In genomic region chrX:3651272-3651671, GRCh38 we compare ENCODE assay signal across 9 cellular contexts.
DNase-seq lines count a peak whose midpoint lies in the region; ATAC-seq and TF ChIP-seq lines count a peak whose summit lies in the region.
"Had no signal": no experiment of that assay in that cellular context is flagged by ENCODE, and none has a peak within 500 bp of the region (broad histone marks: within the 10 kb centered on the region; RNA-seq: fewer than 3 reads in every experiment).

No MANE protein-coding gene starts in this region.

- H3F3A ChIP-seq in PC-3 (ENCODE audit: low read length, unreplicated experiment): no peaks in the 10 kb centered on the region

- TF ChIP-seq CTCF in heart right ventricle (IDR thresholded peaks at IDR 0.05) (peak in 8 of 9 donors; percentile 30 to 64 (median 50)), PC-3 (conservative IDR thresholded peaks at IDR 0.05; ENCODE audit: low read depth, low read length) (peak; percentile 68), thyroid gland (IDR thresholded peaks at IDR 0.05) (peak; percentile 18 to 60 (median 34))

- CTCF ChIA-PET in PC-3 (lab: Charles Lee): no interaction called here

- WGBS in heart right ventricle, 2 donors: 38 to 53% methylated on average over 4 of the region's 4 CpGs
- WGBS in thyroid gland, 2 donors: 48 to 53% methylated on average over 4 of the region's 4 CpGs

- H3K4me3 ChIP-seq in heart right ventricle (no peak overlapping the region), PC-3 (ENCODE audit: low read length) (no peak overlapping the region), thyroid gland (replicated peaks in 1 of 3) (no peak overlapping the region)

- H3K36me3 Mint-ChIP-seq in activated T-cell treated with anti-CD3 and anti-CD28 coated beads, Interleukin-2, amount 50 U/mL, for 4 hours (ENCODE audit: insufficient read depth): peaks cover 8% of the 10 kb centered on the region

- no peaks in the 10 kb centered on the region for H3K27me3 Mint-ChIP-seq in activated T-cell treated with anti-CD3 and anti-CD28 coated beads, Interleukin-2, amount 50 U/mL, for 4 hours (ENCODE audit: low read depth)
- H3K27me3 Mint-ChIP-seq: activated naive CD8-positive, alpha-beta T cell treated with anti-CD3 and anti-CD28 coated beads, Interleukin-2, amount 10 ng/mL, durations not matched to agents 7 days and 5 days had no signal

- H3K9me3 ChIP-seq in heart right ventricle (no peaks in the 10 kb centered on the region), PC-3 (ENCODE audit: low read length) (no peaks in the 10 kb centered on the region), thyroid gland (no peaks in the 10 kb centered on the region)

- no TSS peak for BruUV-seq in PC-3 (replicated peaks; lab: Mats Ljungman, UMichigan)

- peaks cover 0 to 41% (median 0%) of the 10 kb centered on the region in 9 donors for H3K36me3 ChIP-seq in heart right ventricle
- no peaks in the 10 kb centered on the region; the same call in 1 of the 2 replicates for H3K36me3 ChIP-seq in PC-3 (ENCODE audit: low read depth, low read length)
- H3K36me3 ChIP-seq in thyroid gland: peaks cover 15 to 22% of the 10 kb centered on the region in 2 donors

- H3K27me3 ChIP-seq in heart right ventricle: no peaks in the 10 kb centered on the region
- no peaks in the 10 kb centered on the region for H3K27me3 ChIP-seq in PC-3 (ENCODE audit: low read length)
- no peaks in the 10 kb centered on the region for H3K27me3 ChIP-seq in thyroid gland

- no peak overlapping the region for H3K4me2 ChIP-seq in PC-3 (ENCODE audit: low read length)

- H3K4me1 Mint-ChIP-seq in activated T-cell treated with anti-CD3 and anti-CD28 coated beads, Interleukin-2, amount 50 U/mL, for 4 hours (ENCODE audit: low read depth): peaks cover 2% of the 10 kb centered on the region
- H3K4me1 Mint-ChIP-seq: activated naive CD8-positive, alpha-beta T cell treated with anti-CD3 and anti-CD28 coated beads, Interleukin-2, amount 10 ng/mL, durations not matched to agents 7 days and 5 days had no signal

- no peaks in the 10 kb centered on the region for H3K79me2 ChIP-seq in PC-3 (ENCODE audit: low read length)

- no peaks in the 10 kb centered on the region for H3K9me3 Mint-ChIP-seq in activated T-cell treated with anti-CD3 and anti-CD28 coated beads, Interleukin-2, amount 50 U/mL, for 4 hours
- H3K9me3 Mint-ChIP-seq: activated naive CD8-positive, alpha-beta T cell treated with anti-CD3 and anti-CD28 coated beads, Interleukin-2, amount 10 ng/mL, durations not matched to agents 7 days and 5 days had no signal

- TF ChIP-seq POLR2A in thyroid gland (IDR thresholded peaks at IDR 0.05): no peak

- H3K27ac ChIP-seq in heart right ventricle (no peak overlapping the region), PC-3 (ENCODE audit: low read length) (no peak overlapping the region), thyroid gland (no peak overlapping the region)

- H4K20me1 ChIP-seq in PC-3 (ENCODE audit: low read length): no peaks in the 10 kb centered on the region

- no peaks in the 10 kb centered on the region for H3K4me1 ChIP-seq in heart right ventricle
- no peaks in the 10 kb centered on the region for H3K4me1 ChIP-seq in PC-3 (ENCODE audit: insufficient read depth, low read length)
- H3K4me1 ChIP-seq in thyroid gland: no peaks in the 10 kb centered on the region

- H3K9ac ChIP-seq in PC-3 (ENCODE audit: low read length): no peak overlapping the region

- no peak overlapping the region for H2AFZ ChIP-seq in PC-3 (ENCODE audit: low read length)

- ATAC-seq in heart right ventricle (no peak), left ventricle myocardium superior (no peak), PC-3 (no peak), HG03565 (IDR thresholded peaks at IDR 0.05; ENCODE audit: unreplicated experiment) (no peak), HG02571 (IDR thresholded peaks at IDR 0.05; ENCODE audit: unreplicated experiment) (no peak)
- ATAC-seq in activated T-cell treated with anti-CD3 and anti-CD28 coated beads, Interleukin-2, amount 50 U/mL, for 4 hours: no peak

- intact Hi-C loops in heart right ventricle (cut with DNase I): loop anchor here in 5 of 10 donors (5.0 to 10.0 kb wide), 4 partner anchors 54 to 161 kb away; no protein-coding TSS in a partner anchor
- intact Hi-C loops in left ventricle myocardium superior (cut with micrococcal nuclease): no loop called here
- intact Hi-C loops in PC-3 (cut with micrococcal nuclease): no loop called here
- intact Hi-C loops in thyroid gland (cut with DNase I): loop anchor here (5.0 kb wide), 1 partner anchor 161 kb away; no protein-coding TSS in a partner anchor

- DNase-seq in heart right ventricle (no peak), left ventricle myocardium superior (no peak), PC-3 (peak; percentile 40), fibroblast of peridontal ligament (ENCODE audit: extremely low read depth) (peak; percentile 64), thyroid gland (peak in 1 of 2 donors; percentile 6)
- DNase-seq in activated T-cell treated with anti-CD3 and anti-CD28 coated beads, Interleukin-2, amount 50 U/mL, for 4 hours: no peak
- DNase-seq: activated naive CD8-positive, alpha-beta T cell treated with anti-CD3 and anti-CD28 coated beads, Interleukin-2, amount 10 ng/mL, durations not matched to agents 7 days and 5 days had no signal

- no peak overlapping the region for H3K4me3 Mint-ChIP-seq in activated T-cell treated with anti-CD3 and anti-CD28 coated beads, Interleukin-2, amount 50 U/mL, for 4 hours
- H3K4me3 Mint-ChIP-seq: activated naive CD8-positive, alpha-beta T cell treated with anti-CD3 and anti-CD28 coated beads, Interleukin-2, amount 10 ng/mL, durations not matched to agents 7 days and 5 days had no signal

- POLR2A ChIA-PET in PC-3 (lab: Charles Lee; ENCODE audit: unreplicated experiment): no interaction called here

- no peaks in the 10 kb centered on the region for H3K9me2 ChIP-seq in PC-3 (replicated peaks; ENCODE audit: low read length)

Comparison
In these comparisons a context has a peak if more than half of its experiments do, and no peak if none do; other contexts are left out.
1. DNase-seq: peak in PC-3 (single experiment) and fibroblast of peridontal ligament (single experiment); none in heart right ventricle (0 of 2), left ventricle myocardium superior (single experiment) and activated T-cell treated with anti-CD3 and anti-CD28 coated beads, Interleukin-2, amount 50 U/mL, for 4 hours (single experiment).
2. Peak in every context shown above with its lines, with median percentiles within 50 percentile points of each other: CTCF ChIP-seq.